Comparison of ENCODE assay signal across 8 cellular contexts in genomic region chr2:69565431-69565839, GRCh38.
DNase-seq lines count a peak whose midpoint lies in the region; ATAC-seq and TF ChIP-seq lines count a peak whose summit lies in the region.

No MANE protein-coding gene starts in this region.

- H3K27me3 Mint-ChIP-seq in activated naive CD8-positive, alpha-beta T cell = no peaks in the 10 kb centered on the region

- peaks cover 92% of the 10 kb centered on the region for H3K4me1 Mint-ChIP-seq in activated naive CD8-positive, alpha-beta T cell (ENCODE audit: low read depth)

- ATAC-seq in HG03571 (IDR thresholded peaks at IDR 0.05; ENCODE audit: unreplicated experiment) (peak; percentile 62), SK-N-SH treated with all-trans-retinoic acid at 6 μM for 48 hours (peak; percentile 70)

- H3K9me3 Mint-ChIP-seq in activated naive CD8-positive, alpha-beta T cell (ENCODE audit: low read depth) = no peaks in the 10 kb centered on the region

- peak; percentile 55 for DNase-seq in NCI-H748 (lab: John Stamatoyannopoulos, UW; ENCODE audit: unreplicated experiment)
- DNase-seq in NCI-H748 treated with DMSO at 0.1 percent for 48 hours (lab: John Stamatoyannopoulos, UW) = no peak
- peak; percentile 42 for DNase-seq in iPS DF 19.7 (ENCODE audit: low read depth, low spot score)
- DNase-seq in stimulated activated CD4-positive, alpha-beta T cell treated with anti-CD3 and anti-CD28 coated beads, Interleukin-1b, Interleukin-23, amount 100 ng/mL, for 4 hours (ENCODE audit: low read depth in 2 of 2) = peak; percentile 57 to 62
- no peak for DNase-seq in AG08395 (ENCODE audit: low spot score)

- H3K4me3 Mint-ChIP-seq in activated naive CD8-positive, alpha-beta T cell = peak overlapping the region; percentile 60

- peak overlapping the region; percentile 81 for H3K27ac Mint-ChIP-seq in activated naive CD8-positive, alpha-beta T cell

- H3K36me3 Mint-ChIP-seq in activated naive CD8-positive, alpha-beta T cell = peaks cover 2% of the 10 kb centered on the region

TF ChIP-seq in SK-N-SH treated with all-trans-retinoic acid at 6 μM for 48 hours, 23 proteins besides CTCF, POLR2A, EP300 and RAD21:
- TF ChIP-seq ESRRG (CRISPR knock-in tag; IDR thresholded peaks at IDR 0.05) (no peak), GLIS3 (CRISPR knock-in tag; IDR thresholded peaks at IDR 0.05) (no peak)

Comparison
In these comparisons a context has a peak if more than half of its experiments do, and no peak if none do; other contexts are left out.
1. DNase-seq: peak in NCI-H748 (single experiment), iPS DF 19.7 (single experiment) and stimulated activated CD4-positive, alpha-beta T cell treated with anti-CD3 and anti-CD28 coated beads, Interleukin-1b, Interleukin-23, amount 100 ng/mL, for 4 hours (2 of 2); none in NCI-H748 treated with DMSO at 0.1 percent for 48 hours (single experiment) and AG08395 (single experiment).